Comparison of ENCODE assay signal across 8 cellular contexts in genomic region chr15:64702816-64703631, GRCh38.
A peak's percentile ranks its signal among the peaks of the same experiment; 100 is the strongest.
DNase-seq lines count a peak whose midpoint lies in the region; ATAC-seq and TF ChIP-seq lines count a peak whose summit lies in the region.

No MANE protein-coding gene starts in this region.

- ATAC-seq in HG02623 (IDR thresholded peaks at IDR 0.05; ENCODE audit: unreplicated experiment), result peak; percentile 88

- peak; percentile 32 for TF ChIP-seq POLR2A in ovary (IDR thresholded peaks at IDR 0.05)

- H3K27me3 Mint-ChIP-seq in activated naive CD8-positive, alpha-beta T cell treated with anti-CD3 and anti-CD28 coated beads for 36 hours, result no peaks in the 10 kb centered on the region

- TF ChIP-seq EP300 in ovary (IDR thresholded peaks at IDR 0.05), result no peak

- peaks cover 14% of the 10 kb centered on the region for H3K36me3 Mint-ChIP-seq in activated naive CD8-positive, alpha-beta T cell treated with anti-CD3 and anti-CD28 coated beads for 36 hours

- peaks cover 48% of the 10 kb centered on the region for H3K4me1 Mint-ChIP-seq in activated naive CD8-positive, alpha-beta T cell treated with anti-CD3 and anti-CD28 coated beads for 36 hours

- H3K27me3 ChIP-seq in ovary (no peaks in the 10 kb centered on the region), thymus (ENCODE audit: control insufficient read depth, insufficient read depth) (no peaks in the 10 kb centered on the region)

- TF ChIP-seq CTCF in ovary (IDR thresholded peaks at IDR 0.05), result no peak

- 0 to 1% (median 1%) methylated on average over 50 to 62 of the region's 62 CpGs for WGBS in ovary, 3 donors
- WGBS in thymus, result under 1% methylated on average over 62 of the region's 62 CpGs

- DNase-seq in GM04504 (ENCODE audit: low read depth), result peak; percentile 82
- peak; percentile 97 for DNase-seq in NCI-H1105 treated with DMSO at 0.1 percent for 48 hours (lab: John Stamatoyannopoulos, UW)
- peak; percentile 82 for DNase-seq in SKM-1 (lab: John Stamatoyannopoulos, UW; ENCODE audit: unreplicated experiment)
- peak; percentile 95 for DNase-seq in activated naive CD8-positive, alpha-beta T cell treated with anti-CD3 and anti-CD28 coated beads for 36 hours
- DNase-seq in head of caudate nucleus, result peak; percentile 95 to 100 (median 99)
- peak; percentile 96 to 99 (median 97) for DNase-seq in ovary

- H3K4me3 ChIP-seq in ovary (peak overlapping the region; percentile 89), thymus (ENCODE audit: low read length) (peak overlapping the region; percentile 80)

- H3K9me3 ChIP-seq in ovary (no peaks in the 10 kb centered on the region), thymus (ENCODE audit: control insufficient read depth) (no peaks in the 10 kb centered on the region)

- H3K36me3 ChIP-seq in ovary, result no peaks in the 10 kb centered on the region
- peaks cover 3% of the 10 kb centered on the region for H3K36me3 ChIP-seq in thymus (ENCODE audit: control insufficient read depth, insufficient read depth)

- peak overlapping the region; percentile 73 for H3K27ac Mint-ChIP-seq in activated naive CD8-positive, alpha-beta T cell treated with anti-CD3 and anti-CD28 coated beads for 36 hours

- H3K27ac ChIP-seq in ovary, result peak overlapping the region; percentile 70 to 72
- peak overlapping the region; percentile 80 for H3K27ac ChIP-seq in thymus (ENCODE audit: low read depth)

- H3K4me1 ChIP-seq in ovary (ENCODE audit: insufficient read depth), result peaks cover 27% of the 10 kb centered on the region
- peaks cover 40% of the 10 kb centered on the region for H3K4me1 ChIP-seq in thymus (ENCODE audit: control insufficient read depth, insufficient read depth, low read length)

- intact Hi-C loops in head of caudate nucleus (cut with DNase I) (no loop called here), ovary (cut with DNase I) (no loop called here)

- H3K9me3 Mint-ChIP-seq in activated naive CD8-positive, alpha-beta T cell treated with anti-CD3 and anti-CD28 coated beads for 36 hours, result no peaks in the 10 kb centered on the region

- H3K4me3 Mint-ChIP-seq in activated naive CD8-positive, alpha-beta T cell treated with anti-CD3 and anti-CD28 coated beads for 36 hours, result peak overlapping the region; percentile 79

Comparison
In these comparisons a context has a peak if more than half of its experiments do, and no peak if none do; other contexts are left out.
1. Peak in every context shown above with its lines: DNase-seq, ATAC-seq, H3K4me3 ChIP-seq and H3K27ac ChIP-seq.